ENCODE assay signal across 23 cellular contexts in genomic region chr12:88413561-88414095, GRCh38.
"Had no signal": no experiment of that assay in that cellular context is flagged by ENCODE, and none has a peak within 500 bp of the region (broad histone marks: within the 10 kb centered on the region; RNA-seq: fewer than 3 reads in every experiment).

No MANE protein-coding gene starts in this region.

- H3K27me3 Mint-ChIP-seq: activated naive CD8-positive, alpha-beta T cell treated with anti-CD3 and anti-CD28 coated beads, Interleukin-2, amount 10 ng/mL, durations not matched to agents 7 days and 5 days had no signal

- H3K36me3 Mint-ChIP-seq: activated naive CD8-positive, alpha-beta T cell treated with anti-CD3 and anti-CD28 coated beads, Interleukin-2, amount 10 ng/mL, durations not matched to agents 7 days and 5 days had no signal

- H3K27me3 ChIP-seq: body of pancreas had no signal

- ATAC-seq: activated CD8-positive, alpha-beta T cell treated with anti-CD3 and anti-CD28 coated beads, Interleukin-2, amount 10 ng/mL, durations not matched to agents 7 days and 5 days; body of pancreas; PC-3 had no signal

- H3K4me3 ChIP-seq: body of pancreas had no signal

- H3K4me1 Mint-ChIP-seq: activated naive CD8-positive, alpha-beta T cell treated with anti-CD3 and anti-CD28 coated beads, Interleukin-2, amount 10 ng/mL, durations not matched to agents 7 days and 5 days had no signal

- H3K27ac ChIP-seq: body of pancreas had no signal

- H3K27ac Mint-ChIP-seq: activated CD8-positive, alpha-beta T cell treated with anti-CD3 and anti-CD28 coated beads, Interleukin-2, amount 10 ng/mL, durations not matched to agents 7 days and 5 days; activated naive CD8-positive, alpha-beta T cell treated with anti-CD3 and anti-CD28 coated beads, Interleukin-2, amount 10 ng/mL, durations not matched to agents 7 days and 5 days; T-helper 1 cell treated with Interleukin-12 subunit alpha and Interleukin-12 subunit beta and Interleukin-4 antibody, amounts not matched to agents 30 μg/mL and 1 μg/mL, for 36 hours had no signal

- DNase-seq: activated CD4-positive, alpha-beta T cell treated with anti-CD3 and anti-CD28 coated beads for 48 hours; activated CD4-positive, alpha-beta T cell treated with anti-CD3 and anti-CD28 coated beads, Interleukin-2, amount 50 U/mL, for 4 hours; activated CD4-positive, CD25-positive, alpha-beta regulatory T cell treated with anti-CD3 and anti-CD28 coated beads, Interleukin-2, amount 50 U/mL, for 72 hours; activated CD8-positive, alpha-beta memory T cell treated with anti-CD3 and anti-CD28 coated beads, Interleukin-2, amount 50 U/mL, for 48 hours; activated CD8-positive, alpha-beta T cell treated with anti-CD3 and anti-CD28 coated beads, Interleukin-2, amount 10 ng/mL, durations not matched to agents 7 days and 5 days; activated naive CD4-positive, alpha-beta T cell treated with anti-CD3 and anti-CD28 coated beads, Interleukin-2, amount 50 U/mL, for 16 hours; activated naive CD8-positive, alpha-beta T cell treated with anti-CD3 and anti-CD28 coated beads, Interleukin-2, amount 10 ng/mL, durations not matched to agents 7 days and 5 days; activated T-cell treated with anti-CD3 and anti-CD28 coated beads, Interleukin-2, amount 50 U/mL, for 1 hour; aorta; body of pancreas; central memory CD4-positive, alpha-beta T cell; KG1; NCI-H1092; NCI-H1417; NCI-H1930; NCI-H2107; NCI-H2171 treated with DMSO at 0.1 percent for 48 hours; NCI-H226; NCI-H526; PC-3; SHP77 had no signal

- H3K9me3 Mint-ChIP-seq: activated naive CD8-positive, alpha-beta T cell treated with anti-CD3 and anti-CD28 coated beads, Interleukin-2, amount 10 ng/mL, durations not matched to agents 7 days and 5 days; T-helper 1 cell treated with Interleukin-12 subunit alpha and Interleukin-12 subunit beta and Interleukin-4 antibody, amounts not matched to agents 30 μg/mL and 1 μg/mL, for 36 hours had no signal

- H3K9me3 ChIP-seq: body of pancreas had no signal

- FAIRE-seq: bronchial epithelial cell had no signal

- H3K4me3 Mint-ChIP-seq: activated CD8-positive, alpha-beta T cell treated with anti-CD3 and anti-CD28 coated beads, Interleukin-2, amount 10 ng/mL, durations not matched to agents 7 days and 5 days; activated naive CD8-positive, alpha-beta T cell treated with anti-CD3 and anti-CD28 coated beads, Interleukin-2, amount 10 ng/mL, durations not matched to agents 7 days and 5 days; T-helper 1 cell treated with Interleukin-12 subunit alpha and Interleukin-12 subunit beta and Interleukin-4 antibody, amounts not matched to agents 30 μg/mL and 1 μg/mL, for 36 hours had no signal
